In the genomic region with DNA sequence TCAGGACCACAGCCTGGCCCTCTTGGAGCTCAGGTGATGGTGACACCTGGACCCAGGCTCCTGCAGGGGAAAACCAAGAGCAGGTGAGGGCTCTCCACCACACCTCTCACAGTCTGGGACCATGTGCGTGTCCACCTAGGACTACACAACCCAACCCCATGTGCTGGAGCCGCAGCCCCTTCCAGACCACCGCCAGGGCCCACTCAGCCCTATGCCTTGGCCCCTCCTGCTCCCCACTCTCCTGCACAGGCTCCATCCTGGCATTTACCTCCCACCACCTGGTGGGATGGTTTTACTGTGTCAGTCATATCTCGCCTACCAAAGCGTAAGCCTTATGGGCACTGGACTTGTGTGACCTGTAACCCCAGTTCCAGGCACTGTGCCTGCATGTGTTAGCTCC, we compare ENCODE assay signal across 1 cellular context.
A peak's percentile ranks its signal among the peaks of the same experiment; 100 is the strongest.
TF ChIP-seq lines count a peak whose summit lies in the region.

No MANE protein-coding gene starts in this region.

TF ChIP-seq in HepG2, 621 proteins besides CTCF, POLR2A, EP300 and RAD21:
- TF ChIP-seq ZNF354B (CRISPR knock-in tag; IDR thresholded peaks at IDR 0.05) (0 out of 2 replicates have a peak, but pooled peaks have one; percentile 56), ZNF563 (CRISPR knock-in tag; IDR thresholded peaks at IDR 0.05) (no peak), ZNF550 (CRISPR knock-in tag; IDR thresholded peaks at IDR 0.05; ENCODE audit: borderline replicate concordance) (no peak), AKAP8 (CRISPR knock-in tag; IDR thresholded peaks at IDR 0.05) (no peak)
